In the genomic region with DNA sequence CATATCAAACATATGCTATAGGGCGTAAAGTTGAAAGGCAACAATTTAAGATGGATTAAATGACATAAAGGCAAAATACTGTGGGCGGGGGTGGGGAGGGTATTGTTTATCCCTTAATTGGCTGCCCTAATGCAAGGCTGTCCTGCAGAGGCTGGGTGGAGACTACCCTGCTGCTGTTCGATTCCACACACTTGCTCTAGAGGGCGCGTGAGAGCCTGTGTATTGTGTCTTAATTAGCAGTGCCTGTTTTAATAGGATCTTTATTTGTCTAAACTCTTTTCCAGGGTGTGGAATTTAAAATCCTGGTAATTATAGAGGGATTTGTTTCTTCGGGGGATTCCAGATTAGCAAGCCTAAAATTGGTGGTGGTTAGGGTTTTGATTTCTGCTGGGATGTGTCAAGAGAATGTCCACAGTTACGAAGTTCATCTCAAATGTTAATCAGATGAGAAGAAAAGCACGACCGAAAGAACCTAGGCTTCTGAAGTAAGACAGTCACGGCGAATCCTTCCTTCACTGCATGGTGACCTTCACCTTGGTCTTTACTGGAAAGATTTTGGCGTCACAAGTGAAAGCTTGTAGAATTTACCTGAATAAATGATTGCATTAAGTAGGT, we compare ENCODE assay signal across 8 cellular contexts.
DNase-seq lines count a peak whose midpoint lies in the region; ATAC-seq and TF ChIP-seq lines count a peak whose summit lies in the region.

No MANE protein-coding gene starts in this region.

- TF ChIP-seq POLR2A in body of pancreas (IDR thresholded peaks at IDR 0.05): no peak

- TF ChIP-seq RAD21 in SK-N-SH (IDR thresholded peaks at IDR 0.05; ENCODE audit: low read length) (peak; percentile 38), liver (IDR thresholded peaks at IDR 0.05) (peak; percentile 73 to 82)

- no peaks in the 10 kb centered on the region for H3K9me2 ChIP-seq in SK-N-SH

- no peaks in the 10 kb centered on the region for H3F3A ChIP-seq in SK-N-SH (replicated peaks; ENCODE audit: insufficient read depth)

- TF ChIP-seq EP300 in SK-N-SH (IDR thresholded peaks at IDR 0.05; ENCODE audit: borderline replicate concordance in 1 of 2, low read depth in 1 of 2, low read length in 1 of 2): no peak

- H3K4me1 ChIP-seq in SK-N-SH (ENCODE audit: control insufficient read depth in 1 of 2, insufficient read depth in 2 of 2, low read depth in 1 of 2, low read length in 1 of 2): no peaks in the 10 kb centered on the region; a peak in 1 of 4 replicates
- peaks cover 14% of the 10 kb centered on the region for H3K4me1 ChIP-seq in body of pancreas
- H3K4me1 ChIP-seq in liver (ENCODE audit: control insufficient read depth in 4 of 4, insufficient read depth in 4 of 4, low read length in 3 of 4): peaks cover 3 to 41% (median 7%) of the 10 kb centered on the region in 4 donors
- H3K4me1 ChIP-seq in thymus (ENCODE audit: control insufficient read depth, insufficient read depth, low read length): peaks cover 60% of the 10 kb centered on the region

- H3K9ac ChIP-seq in SK-N-SH: no peak overlapping the region
- H3K9ac ChIP-seq in liver (ENCODE audit: low read depth in 1 of 2, low read length in 2 of 2): no peak overlapping the region

- ATAC-seq in HG02885 (IDR thresholded peaks at IDR 0.05; ENCODE audit: poor library complexity, unreplicated experiment) (peak; percentile 57), body of pancreas (no peak), GM21390 (IDR thresholded peaks at IDR 0.05; ENCODE audit: unreplicated experiment) (no peak)

- no peak overlapping the region for H2AFZ ChIP-seq in SK-N-SH (ENCODE audit: low read depth)

- CTCF ChIA-PET in SK-N-SH (lab: Yijun Ruan, JAX): interaction anchor here (1.4 to 4.1 kb wide), 4 partner anchors 12 to 43 kb away, joined by 3 to 19 read pairs (median 8); no protein-coding TSS in a partner anchor

- POLR2A ChIA-PET in SK-N-SH (lab: Yijun Ruan, JAX): no interaction called here

- H3K79me2 ChIP-seq in SK-N-SH (ENCODE audit: insufficient read depth): no peaks in the 10 kb centered on the region

- 51% methylated on average over 12 of the region's 12 CpGs for WGBS in SK-N-SH (ENCODE audit: low lambda C conversion rate)
- 35 to 41% methylated on average over 12 of the region's 12 CpGs for WGBS in body of pancreas, 2 donors
- WGBS in liver: 37% methylated on average over 12 of the region's 12 CpGs
- 56% methylated on average over 12 of the region's 12 CpGs for WGBS in thymus

- no peaks in the 10 kb centered on the region for H4K20me1 ChIP-seq in SK-N-SH (ENCODE audit: insufficient read depth)

- H3K27ac ChIP-seq in SK-N-SH (ENCODE audit: low read depth in 2 of 2, low read length in 1 of 2): no peak overlapping the region
- no peak overlapping the region for H3K27ac ChIP-seq in body of pancreas
- peak overlapping the region; percentile 28 to 59 for H3K27ac ChIP-seq in liver (ENCODE audit: low read depth in 1 of 2, low read length in 2 of 2)
- peak overlapping the region; percentile 87 for H3K27ac ChIP-seq in thymus (ENCODE audit: low read depth)

- H3K36me3 ChIP-seq in SK-N-SH (replicated peaks in 1 of 2; ENCODE audit: control insufficient read depth in 1 of 2, insufficient read depth in 2 of 2, low read length in 1 of 2) (no peaks in the 10 kb centered on the region), body of pancreas (replicated peaks in 1 of 2; ENCODE audit: insufficient read depth in 1 of 2, low read depth in 2 of 2) (no peaks in the 10 kb centered on the region), liver (ENCODE audit: control insufficient read depth in 4 of 4, insufficient read depth in 3 of 4, low read depth in 1 of 4, low read length in 3 of 4) (no peaks in the 10 kb centered on the region), thymus (ENCODE audit: control insufficient read depth, insufficient read depth) (no peaks in the 10 kb centered on the region)

- H3K27me3 ChIP-seq in SK-N-SH (ENCODE audit: insufficient read depth): no peaks in the 10 kb centered on the region; the same call in 1 of the 2 replicates
- no peaks in the 10 kb centered on the region for H3K27me3 ChIP-seq in body of pancreas
- no peaks in the 10 kb centered on the region for H3K27me3 ChIP-seq in liver (ENCODE audit: control insufficient read depth in 4 of 4, insufficient read depth in 4 of 4, low read length in 3 of 4)
- no peaks in the 10 kb centered on the region for H3K27me3 ChIP-seq in thymus (ENCODE audit: control insufficient read depth, insufficient read depth)

- DNase-seq in ELR (ENCODE audit: low read depth) (peak; percentile 68), SK-N-SH (peak; percentile 43), body of pancreas (peak; percentile 40 to 67 (median 44)), SHP77 treated with DMSO at 0.1 percent for 48 hours (lab: John Stamatoyannopoulos, UW) (no peak)

- TF ChIP-seq CTCF in SK-N-SH (IDR thresholded peaks at IDR 0.05): peak; percentile 65
- peak; percentile 56 to 81 (median 60) for TF ChIP-seq CTCF in body of pancreas (IDR thresholded peaks at IDR 0.05)
- peak; percentile 72 for TF ChIP-seq CTCF in liver (IDR thresholded peaks at IDR 0.05; ENCODE audit: low read depth, low read length, missing input control)

- no peak overlapping the region for H3K4me2 ChIP-seq in SK-N-SH

- H3K9me3 ChIP-seq in SK-N-SH (no peaks in the 10 kb centered on the region), body of pancreas (no peaks in the 10 kb centered on the region), liver (ENCODE audit: control insufficient read depth in 4 of 4, low read length in 3 of 4) (no peaks in the 10 kb centered on the region), thymus (ENCODE audit: control insufficient read depth) (no peaks in the 10 kb centered on the region)

- intact Hi-C loops in body of pancreas (cut with DNase I): no loop called here

- no peak overlapping the region for H3K4me3 ChIP-seq in SK-N-SH (ENCODE audit: low read depth in 2 of 2, low read length in 1 of 2)
- H3K4me3 ChIP-seq in body of pancreas: no peak overlapping the region
- no peak overlapping the region for H3K4me3 ChIP-seq in liver (ENCODE audit: low read depth in 1 of 3, low read length in 3 of 3)
- H3K4me3 ChIP-seq in thymus (ENCODE audit: low read length): no peak overlapping the region

TF ChIP-seq in SK-N-SH, 30 proteins besides CTCF, POLR2A, EP300 and RAD21:
- peak; percentile 28; the same call in 1 of the 2 replicates for TF ChIP-seq SMC3 (IDR thresholded peaks at IDR 0.05; ENCODE audit: low read depth, low read length)
- TF ChIP-seq JUND (IDR thresholded peaks at IDR 0.05): no peak

TF ChIP-seq in liver, 16 proteins besides CTCF, POLR2A, EP300 and RAD21:
- TF ChIP-seq HNF4A (conservative IDR thresholded peaks at IDR 0.05): no peak
- no peak for TF ChIP-seq EGR1 (IDR thresholded peaks at IDR 0.05; ENCODE audit: low read depth in 2 of 2)
- TF ChIP-seq, protein P1, sequence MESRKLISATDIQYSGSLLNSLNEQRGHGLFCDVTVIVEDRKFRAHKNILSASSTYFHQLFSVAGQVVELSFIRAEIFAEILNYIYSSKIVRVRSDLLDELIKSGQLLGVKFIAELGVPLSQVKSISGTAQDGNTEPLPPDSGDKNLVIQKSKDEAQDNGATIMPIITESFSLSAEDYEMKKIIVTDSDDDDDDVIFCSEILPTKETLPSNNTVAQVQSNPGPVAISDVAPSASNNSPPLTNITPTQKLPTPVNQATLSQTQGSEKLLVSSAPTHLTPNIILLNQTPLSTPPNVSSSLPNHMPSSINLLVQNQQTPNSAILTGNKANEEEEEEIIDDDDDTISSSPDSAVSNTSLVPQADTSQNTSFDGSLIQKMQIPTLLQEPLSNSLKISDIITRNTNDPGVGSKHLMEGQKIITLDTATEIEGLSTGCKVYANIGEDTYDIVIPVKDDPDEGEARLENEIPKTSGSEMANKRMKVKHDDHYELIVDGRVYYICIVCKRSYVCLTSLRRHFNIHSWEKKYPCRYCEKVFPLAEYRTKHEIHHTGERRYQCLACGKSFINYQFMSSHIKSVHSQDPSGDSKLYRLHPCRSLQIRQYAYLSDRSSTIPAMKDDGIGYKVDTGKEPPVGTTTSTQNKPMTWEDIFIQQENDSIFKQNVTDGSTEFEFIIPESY (IDR thresholded peaks at IDR 0.05): no peak
- no peak for TF ChIP-seq NR2F2 (IDR thresholded peaks at IDR 0.05)
- no peak for TF ChIP-seq YY1 (IDR thresholded peaks at IDR 0.05)

Comparison
In these comparisons a context has a peak if more than half of its experiments do, and no peak if none do; other contexts are left out.
1. H3K27ac ChIP-seq: peak in liver (2 of 2) and thymus (single experiment); none in SK-N-SH (0 of 2) and body of pancreas (0 of 4).
2. Peak in every context shown above with its lines, with median percentiles within 50 percentile points of each other: CTCF ChIP-seq.